In the genomic region with DNA sequence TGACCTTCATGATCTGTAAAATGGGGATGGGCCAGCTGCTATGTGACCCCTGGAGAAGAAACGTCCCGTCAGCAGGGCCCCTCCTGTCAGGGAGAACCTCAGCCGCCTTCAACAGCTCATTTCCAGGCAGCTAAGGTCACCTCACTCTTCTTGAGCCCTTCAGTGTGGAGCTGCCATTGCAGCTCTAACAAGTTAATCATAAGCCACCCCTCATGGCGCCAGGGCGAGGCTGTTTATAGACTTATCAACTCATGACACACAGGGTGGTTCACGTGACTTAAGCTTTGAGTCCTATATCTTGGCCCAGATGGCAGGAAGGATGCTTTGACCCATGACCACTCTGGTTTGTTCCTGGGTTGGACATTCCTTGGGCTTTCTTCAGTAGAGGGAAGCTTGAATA, we compare ENCODE assay signal across 8 cellular contexts.
A peak's percentile ranks its signal among the peaks of the same experiment; 100 is the strongest.
DNase-seq lines count a peak whose midpoint lies in the region; ATAC-seq and TF ChIP-seq lines count a peak whose summit lies in the region.

No MANE protein-coding gene starts in this region.

- CTCF ChIA-PET in Panc1 (lab: Charles Lee) = interaction anchor here (0.6 to 1.3 kb wide), 5 partner anchors 13 to 725 kb away, joined by 3 to 6 read pairs (median 3); no protein-coding TSS in a partner anchor

- no peak for TF ChIP-seq CTCF in Panc1 (IDR thresholded peaks at IDR 0.05)
- no peak for TF ChIP-seq CTCF in heart left ventricle (IDR thresholded peaks at IDR 0.05)
- no peak for TF ChIP-seq CTCF in omental fat pad (IDR thresholded peaks at IDR 0.05)
- no peak for TF ChIP-seq CTCF in testis (IDR thresholded peaks at IDR 0.05)

- H3K4me3 ChIP-seq in Panc1 (ENCODE audit: low read depth in 2 of 2, low read length in 2 of 2) (no peak overlapping the region), heart left ventricle (no peak overlapping the region), testis (no peak overlapping the region)

- POLR2A ChIA-PET in Panc1 (lab: Charles Lee) = interaction anchor here (0.5 kb wide), 1 partner anchor 315 kb away, joined by 7 read pairs; no protein-coding TSS in a partner anchor

- WGBS in heart left ventricle, 4 donors = 77 to 85% (median 83%) methylated on average over 6 of the region's 6 CpGs
- WGBS in testis, 2 donors = 85 to 88% methylated on average over 6 of the region's 6 CpGs

- H3K36me3 ChIP-seq in Panc1 (ENCODE audit: control insufficient read depth, insufficient read depth, low read length) (no peaks in the 10 kb centered on the region), heart left ventricle (no peaks in the 10 kb centered on the region), testis (ENCODE audit: low read depth, missing control alignments) (no peaks in the 10 kb centered on the region)

- H3K27ac ChIP-seq in Panc1 (ENCODE audit: low read length) = peak overlapping the region; percentile 39; the same call in 1 of the 2 replicates
- peak overlapping the region in 3 of 12 donors; percentile 9 to 38 (median 13) for H3K27ac ChIP-seq in heart left ventricle
- H3K27ac ChIP-seq in testis = no peak overlapping the region

- ATAC-seq in Panc1 (peak; percentile 4; the same call in 1 of the 2 replicates), heart left ventricle (peak in 3 of 4 donors; percentile 4 to 50 (median 16)), omental fat pad (ENCODE audit: low FRiP score) (peak; percentile 21), HG03175 (IDR thresholded peaks at IDR 0.05; ENCODE audit: unreplicated experiment) (no peak)

- peaks cover 5% of the 10 kb centered on the region; the same call in 1 of the 2 replicates for H3K4me1 ChIP-seq in Panc1 (ENCODE audit: control insufficient read depth, insufficient read depth, low read length)
- H3K4me1 ChIP-seq in heart left ventricle = peaks cover 0 to 13% (median 2%) of the 10 kb centered on the region in 12 donors
- H3K4me1 ChIP-seq in testis = no peaks in the 10 kb centered on the region

- BruUV-seq in Panc1 (replicated peaks; lab: Mats Ljungman, UMichigan) = no TSS peak

- in situ Hi-C loops in ACHN (cut with HindIII; ENCODE audit: low pct_ligation_motif_present, low pct_unique_long_range_greater_than_20kb, low sequenced_read_pairs) (loop anchor here (25.0 kb wide), 1 partner anchor 104 kb away; no protein-coding TSS in a partner anchor), Panc1 (cut with HindIII; ENCODE audit: low pct_unique_long_range_greater_than_20kb, low sequenced_read_pairs) (no loop called here)

- TF ChIP-seq POLR2A in heart left ventricle (IDR thresholded peaks at IDR 0.05) (no peak), testis (IDR thresholded peaks at IDR 0.05) (no peak)

- peak; percentile 94 for DNase-seq in ACHN
- no peak for DNase-seq in Panc1 (ENCODE audit: low read depth, low spot score)
- no peak for DNase-seq in heart left ventricle
- DNase-seq in omental fat pad (ENCODE audit: low spot score) = no peak
- DNase-seq in effector CD8-positive, alpha-beta T cell (lab: John Stamatoyannopoulos, UW) = no peak
- no peak for DNase-seq in effector CD4-positive, alpha-beta T cell
- no peak for DNase-seq in testis

- H3K9me3 ChIP-seq in Panc1 (ENCODE audit: control insufficient read depth, insufficient read depth, low read depth, low read length) (no peaks in the 10 kb centered on the region; the same call in 1 of the 2 replicates), heart left ventricle (peaks cover 0 to 18% (median 0%) of the 10 kb centered on the region in 12 donors), testis (no peaks in the 10 kb centered on the region)

- H3K27me3 ChIP-seq in Panc1 (ENCODE audit: control insufficient read depth, insufficient read depth, low read length) = no peaks in the 10 kb centered on the region
- no peaks in the 10 kb centered on the region for H3K27me3 ChIP-seq in heart left ventricle
- H3K27me3 ChIP-seq in testis = no peaks in the 10 kb centered on the region

- intact Hi-C loops in Panc1 (cut with micrococcal nuclease; ENCODE audit: unreplicated experiment) = loop anchor here (5.0 kb wide), 1 partner anchor 681 kb away; the partner anchor contains the start of gene PKD1L1
- intact Hi-C loops in heart left ventricle (cut with DNase I) = loop anchor here (1.0 to 10.0 kb wide), 14 partner anchors 61 to 554 kb away; no protein-coding TSS in a partner anchor
- intact Hi-C loops in testis (cut with DNase I; ENCODE audit: low total_unique reads) = loop anchor here (5.0 kb wide), 1 partner anchor 566 kb away; no protein-coding TSS in a partner anchor
